In the genomic region with DNA sequence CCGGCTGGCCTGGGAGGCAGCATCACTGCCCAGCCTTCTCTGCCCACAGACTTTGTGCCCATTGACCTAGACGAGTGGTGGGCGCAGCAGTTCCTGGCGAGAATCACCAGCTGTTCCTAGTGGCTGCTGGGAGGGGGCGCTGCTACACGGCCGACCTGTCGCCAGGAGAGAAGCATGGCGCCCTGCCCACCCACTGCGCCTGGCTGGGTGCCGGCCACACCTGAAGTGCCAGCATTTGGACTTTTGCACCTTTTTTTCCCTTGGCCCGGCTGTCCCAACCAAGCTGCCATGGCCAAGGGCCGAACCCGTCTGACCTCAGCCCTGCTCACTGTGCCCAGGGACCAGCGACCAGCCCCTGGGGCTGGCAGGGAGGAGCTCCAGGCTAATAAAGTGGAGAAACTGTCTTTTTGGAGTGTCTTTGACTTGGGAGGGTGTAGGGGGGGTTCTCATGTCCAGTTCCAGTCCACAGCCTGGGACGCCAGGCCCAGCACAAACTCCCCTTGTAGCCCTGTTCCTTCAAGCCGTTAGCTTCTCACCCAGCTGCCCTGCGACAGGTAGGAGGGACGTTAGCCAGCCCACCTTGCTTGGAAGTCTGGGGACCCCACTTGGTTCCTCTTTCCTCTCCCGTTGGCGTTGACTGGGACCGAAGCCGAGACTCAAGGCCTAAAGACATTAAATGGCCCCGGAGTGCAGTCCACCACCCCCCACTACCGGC, we compare ENCODE assay signal across 1 cellular context.
TF ChIP-seq lines count a peak whose summit lies in the region.

No MANE protein-coding gene starts in this region.

TF ChIP-seq in GM23338, 12 proteins besides CTCF, POLR2A, EP300 and RAD21 (continued from another document):
- TF ChIP-seq EZH2 (IDR thresholded peaks at IDR 0.05; ENCODE audit: low read depth, unreplicated experiment) (no peak), JUNB (IDR thresholded peaks at IDR 0.05; ENCODE audit: unreplicated experiment) (no peak)
